Comparison of ENCODE assay signal across 1 cellular context in genomic region chr15:74024687-74025086, GRCh38.
TF ChIP-seq lines count a peak whose summit lies in the region.

No MANE protein-coding gene starts in this region.

TF ChIP-seq in H1, 55 proteins besides CTCF, POLR2A, EP300 and RAD21:
- TF ChIP-seq BCL11A (IDR thresholded peaks at IDR 0.05; ENCODE audit: low read depth in 2 of 2, low read length in 2 of 2) (no peak), RFX5 (IDR thresholded peaks at IDR 0.05; ENCODE audit: borderline replicate concordance, low read depth, low read length) (no peak), TCF12 (IDR thresholded peaks at IDR 0.05; ENCODE audit: low read depth, low read length) (no peak), SIRT6 (IDR thresholded peaks at IDR 0.05; ENCODE audit: low read length) (no peak), GABPA (IDR thresholded peaks at IDR 0.05; ENCODE audit: borderline replicate concordance, insufficient read depth, low read length) (no peak), EZH2 (IDR thresholded peaks at IDR 0.05; ENCODE audit: low read depth, low read length, severe bottlenecking) (no peak), JUND (IDR thresholded peaks at IDR 0.05; ENCODE audit: low read length) (no peak), ATF3 (IDR thresholded peaks at IDR 0.05; ENCODE audit: insufficient read depth, low read depth, low read length) (no peak), CHD1 (IDR thresholded peaks at IDR 0.05; ENCODE audit: low read depth, low read length) (no peak), YY1 (IDR thresholded peaks at IDR 0.05; ENCODE audit: low read depth, low read length) (no peak), HDAC2 (IDR thresholded peaks at IDR 0.05; ENCODE audit: borderline replicate concordance in 1 of 2, low read depth in 2 of 2, low read length in 2 of 2) (no peak), FOSL1 (IDR thresholded peaks at IDR 0.05; ENCODE audit: insufficient read depth, low read depth, low read length) (no peak), JUN (IDR thresholded peaks at IDR 0.05; ENCODE audit: low read depth, low read length) (no peak)
